ENCODE assay signal across 8 cellular contexts in the genomic region with DNA sequence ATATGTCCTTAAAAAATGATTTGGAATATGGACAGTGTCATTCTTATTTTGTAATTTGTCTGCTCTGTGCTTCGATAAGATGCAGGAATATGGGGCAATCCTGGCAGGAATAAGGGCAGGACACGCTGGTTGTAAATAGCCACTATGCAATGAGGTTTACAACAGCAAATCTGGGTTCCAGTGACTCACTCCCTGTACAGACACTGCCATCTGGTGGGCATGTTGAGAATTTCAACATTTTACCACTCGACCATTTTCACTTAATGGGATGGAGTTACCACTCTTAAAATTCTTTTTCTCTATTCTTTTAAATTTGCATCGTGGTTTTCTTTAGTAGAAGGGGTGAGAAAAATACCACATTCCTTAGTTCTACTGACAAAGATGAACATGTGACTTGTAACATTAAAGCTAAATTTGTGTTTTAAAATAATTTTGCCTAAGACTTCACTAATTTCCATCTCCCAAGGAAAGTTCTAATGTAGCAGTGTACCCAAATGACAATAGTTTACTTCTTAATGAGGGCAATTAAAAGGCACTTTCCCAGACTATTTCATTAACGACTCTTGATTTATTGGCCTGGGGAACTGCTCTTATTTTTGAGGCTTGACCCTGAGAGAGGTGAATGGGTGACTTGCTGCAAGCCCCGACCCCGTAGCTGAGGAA.
DNase-seq lines count a peak whose midpoint lies in the region; ATAC-seq and TF ChIP-seq lines count a peak whose summit lies in the region.

No MANE protein-coding gene starts in this region.

- CTCF ChIA-PET in MCF 10A (lab: Yijun Ruan, JAX): interaction anchor here (0.5 to 3.7 kb wide), 47 partner anchors 9 to 1970 kb away, joined by 3 to 33 read pairs (median 4); no protein-coding TSS in a partner anchor

- ATAC-seq in HG02642 (IDR thresholded peaks at IDR 0.05; ENCODE audit: poor library complexity, unreplicated experiment): peak; percentile 72
- ATAC-seq in T-helper 17 cell: peak; percentile 54

- no TSS peak for BruUV-seq in MCF 10A (replicated peaks; lab: Mats Ljungman, UMichigan)

- H3K4me3 Mint-ChIP-seq in T-helper 17 cell: no peak overlapping the region
- no peak overlapping the region for H3K4me3 Mint-ChIP-seq in MCF 10A (ENCODE audit: unreplicated experiment)

- H3K36me3 Mint-ChIP-seq in T-helper 17 cell (ENCODE audit: low read depth): no peaks in the 10 kb centered on the region
- H3K36me3 Mint-ChIP-seq in MCF 10A (ENCODE audit: insufficient read depth, unreplicated experiment): peaks cover 13% of the 10 kb centered on the region

- H3K9me3 Mint-ChIP-seq in MCF 10A (ENCODE audit: unreplicated experiment): no peaks in the 10 kb centered on the region

- no peak overlapping the region for H3K4me3 ChIP-seq in GM12864 (ENCODE audit: low read depth, low read length)

- DNase-seq in GM12864 (ENCODE audit: low read depth) (peak; percentile 34), NCI-H146 (lab: John Stamatoyannopoulos, UW) (peak; percentile 63), T-helper 17 cell (peak in 1 of 3 donors; percentile 41), MCF 10A (ENCODE audit: unreplicated experiment) (peak; percentile 79), islet precursor cell (peak; percentile 69)
- peak; percentile 73 for DNase-seq in stimulated activated CD4-positive, alpha-beta T cell treated with anti-CD3 and anti-CD28 coated beads, Interleukin-4, amount 100 ng/mL, for 24 hours

- TF ChIP-seq CTCF in 22Rv1 (IDR thresholded peaks at IDR 0.05): peak; percentile 97
- TF ChIP-seq CTCF in GM12864 (IDR thresholded peaks at IDR 0.05; ENCODE audit: low read depth, low read length, missing control alignments): peak; percentile 78
- TF ChIP-seq CTCF in MCF 10A (IDR thresholded peaks at IDR 0.05; ENCODE audit: unreplicated experiment): peak; percentile 91

- H3K4me1 Mint-ChIP-seq in T-helper 17 cell (no peaks in the 10 kb centered on the region), MCF 10A (ENCODE audit: insufficient read depth, unreplicated experiment) (no peaks in the 10 kb centered on the region)

- H3K27ac Mint-ChIP-seq in T-helper 17 cell (no peak overlapping the region), MCF 10A (ENCODE audit: low read depth, unreplicated experiment) (no peak overlapping the region)

- H3K27me3 Mint-ChIP-seq in T-helper 17 cell (peaks cover 47% of the 10 kb centered on the region), MCF 10A (ENCODE audit: insufficient read depth, unreplicated experiment) (no peaks in the 10 kb centered on the region)

- POLR2A ChIA-PET in MCF 10A (lab: Yijun Ruan, JAX): interaction anchor here (0.8 kb wide), 1 partner anchor 236 kb away, joined by 4 read pairs; no protein-coding TSS in a partner anchor

- intact Hi-C loops in MCF 10A (cut with micrococcal nuclease): loop anchor here (1.0 to 2.0 kb wide), 4 partner anchors 249 to 1891 kb away; no protein-coding TSS in a partner anchor

- no peak overlapping the region for H3K27ac ChIP-seq in 22Rv1

- no peaks in the 10 kb centered on the region for H3K9me3 ChIP-seq in T-helper 17 cell (ENCODE audit: control insufficient read depth, low read length, poor library complexity, severe bottlenecking)
